Comparison of ENCODE assay signal across 26 cellular contexts in genomic region chr2:31202041-31202440, GRCh38. TPM values are rescaled to one million over a fixed set of nuclear protein-coding genes. Genes with fewer than 3 reads are reported as not detected.
"Had no signal": no experiment of that assay in that cellular context is flagged by ENCODE, and none has a peak within 500 bp of the region (broad histone marks: within the 10 kb centered on the region; RNA-seq: fewer than 3 reads in every experiment).

No MANE protein-coding gene starts in this region.

- DNase-seq: colonic mucosa; effector CD8-positive, alpha-beta T cell; endodermal cell; foreskin fibroblast; gastrocnemius medialis; head of caudate nucleus; kidney; left lung; lower lobe of right lung; natural killer cell; occipital lobe; pancreas; sigmoid colon; stimulated activated CD4-positive, alpha-beta T cell treated with anti-CD3 and anti-CD28 coated beads, Interleukin-2, amount 100 ng/mL, for 24 hours; stimulated activated CD4-positive, alpha-beta T cell treated with anti-CD3 and anti-CD28 coated beads, Interleukin-4, amount 100 ng/mL, for 24 hours; stimulated activated naive CD4-positive, alpha-beta T cell treated with Interleukin-2 at 50 U/mL for 16 hours; stomach; thyroid gland; trophoblast cell had no signal

- H3K4me1 ChIP-seq: colonic mucosa, gastrocnemius medialis, left lung, lower lobe of right lung, pancreas, thyroid gland had no signal

- ATAC-seq: esophagus mucosa; gastrocnemius medialis; left lung; lower lobe of right lung; natural killer cell; pancreas; stimulated activated effector memory CD8-positive, alpha-beta T cell treated with anti-CD3 and anti-CD28 coated beads, Interleukin-12 subunit alpha, Interleukin-12 subunit beta, amount 100 ng/mL, for 72 hours had no signal

- H3K4me3 ChIP-seq: colonic mucosa, gastrocnemius medialis, left lung, lower lobe of right lung, pancreas, sigmoid colon, stomach, thyroid gland had no signal

- H3K27me3 Mint-ChIP-seq: dendritic cell treated with granulocyte-macrophage colony-stimulating factor and Interleukin-4, amounts not matched to agents 40 ng/mL and 50 ng/mL, for 4 days; memory B cell had no signal

- H3K27ac Mint-ChIP-seq: dendritic cell treated with granulocyte-macrophage colony-stimulating factor and Interleukin-4, amounts not matched to agents 40 ng/mL and 50 ng/mL, for 4 days; endodermal cell; memory B cell; natural killer cell; progenitor cell of endocrine pancreas; stimulated activated effector memory CD8-positive, alpha-beta T cell treated with anti-CD3 and anti-CD28 coated beads, Interleukin-12 subunit alpha, Interleukin-12 subunit beta, amount 100 ng/mL, for 72 hours had no signal

- H3K9me3 ChIP-seq: colonic mucosa, gastrocnemius medialis, left lung, lower lobe of right lung, pancreas, sigmoid colon, stomach, thyroid gland had no signal

- H3K27me3 ChIP-seq: colonic mucosa, gastrocnemius medialis, left lung, pancreas, sigmoid colon, stomach, thyroid gland had no signal

- H3K4me1 Mint-ChIP-seq: natural killer cell; stimulated activated effector memory CD8-positive, alpha-beta T cell treated with anti-CD3 and anti-CD28 coated beads, Interleukin-12 subunit alpha, Interleukin-12 subunit beta, amount 100 ng/mL, for 72 hours had no signal

- H3K27ac ChIP-seq: colonic mucosa, epithelial cell of prostate, gastrocnemius medialis, left lung, lower lobe of right lung, pancreas, sigmoid colon, stomach, thyroid gland had no signal

- H3K36me3 ChIP-seq: colonic mucosa, gastrocnemius medialis, left lung, lower lobe of right lung, pancreas, sigmoid colon, stomach, thyroid gland had no signal

- H3K4me3 Mint-ChIP-seq: dendritic cell treated with granulocyte-macrophage colony-stimulating factor and Interleukin-4, amounts not matched to agents 40 ng/mL and 50 ng/mL, for 4 days; endodermal cell; memory B cell; natural killer cell; stimulated activated effector memory CD8-positive, alpha-beta T cell treated with anti-CD3 and anti-CD28 coated beads, Interleukin-12 subunit alpha, Interleukin-12 subunit beta, amount 100 ng/mL, for 72 hours had no signal

- H3K36me3 Mint-ChIP-seq: natural killer cell; stimulated activated effector memory CD8-positive, alpha-beta T cell treated with anti-CD3 and anti-CD28 coated beads, Interleukin-12 subunit alpha, Interleukin-12 subunit beta, amount 100 ng/mL, for 72 hours had no signal

- H3K9me3 Mint-ChIP-seq: dendritic cell treated with granulocyte-macrophage colony-stimulating factor and Interleukin-4, amounts not matched to agents 40 ng/mL and 50 ng/mL, for 4 days; endodermal cell; stimulated activated effector memory CD8-positive, alpha-beta T cell treated with anti-CD3 and anti-CD28 coated beads, Interleukin-12 subunit alpha, Interleukin-12 subunit beta, amount 100 ng/mL, for 72 hours had no signal

RNA-seq across cellular contexts. Expression of gene CAPN14, which starts 15.3 kb away (rescaled TPM):
- total RNA-seq: gastrocnemius medialis, skeletal muscle tissue had no signal
